Comparison of ENCODE assay signal across 31 cellular contexts in the genomic region with DNA sequence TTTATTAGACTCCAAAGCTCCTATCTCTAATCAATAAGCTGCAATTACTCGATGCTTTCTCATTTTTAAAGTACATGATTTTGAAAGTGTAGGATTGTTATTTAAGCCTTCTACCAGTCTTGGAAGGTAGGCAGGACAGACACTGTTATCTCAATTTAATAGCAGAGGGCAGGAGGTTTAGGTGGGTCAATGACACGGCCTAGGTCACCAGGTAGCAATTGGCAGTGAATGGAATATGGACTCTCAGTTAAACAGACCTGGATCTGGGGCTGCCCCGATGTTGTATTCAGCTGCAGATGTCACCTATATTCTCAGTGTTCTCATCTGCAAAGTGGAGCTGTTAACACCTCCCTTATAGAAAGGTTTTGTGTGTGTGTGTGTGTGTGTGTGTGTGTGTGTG.
"Had no signal": no experiment of that assay in that cellular context is flagged by ENCODE, and none has a peak within 500 bp of the region (broad histone marks: within the 10 kb centered on the region; RNA-seq: fewer than 3 reads in every experiment).

No MANE protein-coding gene starts in this region.

- H3K79me2 ChIP-seq: parathyroid adenoma had no signal

- H3K9ac ChIP-seq: neural progenitor cell, parathyroid adenoma had no signal

- H3K36me3 Mint-ChIP-seq: natural killer cell; neural progenitor cell; stimulated activated memory B cell treated with anti-CD40 and anti-IgM and Interleukin-4, amounts not matched to agents 10 μg/mL and 1 μg/mL and 100 μg/mL, for 72 hours; type B pancreatic cell had no signal

- H3K27me3 ChIP-seq: neural progenitor cell, ovary, spleen, suprapubic skin, testis, tibial artery, transverse colon, uterus had no signal

- H2AFZ ChIP-seq: neural progenitor cell, parathyroid adenoma had no signal

- DNase-seq: natural killer cell; occipital lobe; ovary; posterior cingulate gyrus; psoas muscle; right cardiac atrium; spleen; stimulated activated CD4-positive, alpha-beta T cell treated with anti-CD3 and anti-CD28 coated beads, Interleukin-12 subunit alpha, Interleukin-12 subunit beta, amount 100 ng/mL, for 4 hours; stimulated activated CD4-positive, alpha-beta T cell treated with anti-CD3 and anti-CD28 coated beads, Interleukin-1b, Interleukin-23, amount 100 ng/mL, for 48 hours; stimulated activated CD4-positive, alpha-beta T cell treated with anti-CD3 and anti-CD28 coated beads, Interleukin-4, amount 100 ng/mL, for 1 hour; stimulated activated CD4-positive, alpha-beta T cell treated with anti-CD3 and anti-CD28 coated beads, Interleukin-4, amount 100 ng/mL, for 4 hours; stimulated activated CD8-positive, alpha-beta memory T cell treated with anti-CD3 and anti-CD28 coated beads, Interleukin-4, amount 100 ng/mL, for 48 hours; stimulated activated naive CD4-positive, alpha-beta T cell; stimulated activated naive CD8-positive, alpha-beta T cell treated with anti-CD3 and anti-CD28 coated beads, Interleukin-15, amount 100 ng/mL, for 72 hours; stimulated activated naive CD8-positive, alpha-beta T cell treated with anti-CD3 and anti-CD28 coated beads, Interleukin-15, Interleukin-2, amounts not matched to agents 100 U/mL and 50 U/mL, for 24 hours; substantia nigra; testis; tibial artery; transverse colon; upper lobe of right lung; uterus had no signal

- H3K4me3 Mint-ChIP-seq: natural killer cell; nephron; neural progenitor cell; stimulated activated memory B cell treated with anti-CD40 and anti-IgM and Interleukin-4, amounts not matched to agents 10 μg/mL and 1 μg/mL and 100 μg/mL, for 72 hours; stimulated activated naive CD8-positive, alpha-beta T cell treated with anti-CD3 and anti-CD28 coated beads, Interleukin-15, amount 100 ng/mL, for 72 hours; type B pancreatic cell had no signal

- H3K4me1 Mint-ChIP-seq: natural killer cell; neural progenitor cell; stimulated activated memory B cell treated with anti-CD40 and anti-IgM and Interleukin-4, amounts not matched to agents 10 μg/mL and 1 μg/mL and 100 μg/mL, for 72 hours had no signal

- H3K4me3 ChIP-seq: neural progenitor cell, ovary, psoas muscle, skin epidermis, smooth muscle cell, spleen, suprapubic skin, testis, tibial artery, transverse colon, upper lobe of right lung, uterus had no signal

- H3K9me3 Mint-ChIP-seq: nephron; neural progenitor cell; stimulated activated naive CD8-positive, alpha-beta T cell treated with anti-CD3 and anti-CD28 coated beads, Interleukin-15, amount 100 ng/mL, for 72 hours; type B pancreatic cell had no signal

- ATAC-seq: natural killer cell; psoas muscle; right cardiac atrium; sciatic nerve; stimulated activated memory B cell treated with anti-CD40 and anti-IgM and Interleukin-4, amounts not matched to agents 10 μg/mL and 1 μg/mL and 100 μg/mL, for 72 hours; stimulated activated naive CD8-positive, alpha-beta T cell treated with anti-CD3 and anti-CD28 coated beads, Interleukin-15, amount 100 ng/mL, for 72 hours; stimulated activated naive CD8-positive, alpha-beta T cell treated with anti-CD3 and anti-CD28 coated beads, Interleukin-15, Interleukin-2, amounts not matched to agents 100 U/mL and 50 U/mL, for 24 hours; upper lobe of right lung had no signal

- H3K27ac ChIP-seq: neural progenitor cell, ovary, parathyroid adenoma, psoas muscle, skin epidermis, spleen, suprapubic skin, testis, tibial artery, transverse colon, upper lobe of right lung, uterus had no signal

- H3K4me1 ChIP-seq: parathyroid adenoma, psoas muscle, spleen, suprapubic skin, testis, tibial artery, transverse colon, uterus had no signal

- H3K4me2 ChIP-seq: neural progenitor cell, smooth muscle cell had no signal

- H3K27ac Mint-ChIP-seq: natural killer cell; nephron; neural progenitor cell; progenitor cell of endocrine pancreas; stimulated activated memory B cell treated with anti-CD40 and anti-IgM and Interleukin-4, amounts not matched to agents 10 μg/mL and 1 μg/mL and 100 μg/mL, for 72 hours; stimulated activated naive CD8-positive, alpha-beta T cell treated with anti-CD3 and anti-CD28 coated beads, Interleukin-15, amount 100 ng/mL, for 72 hours; type B pancreatic cell had no signal

- H3K36me3 ChIP-seq: neural progenitor cell, ovary, spleen, suprapubic skin, tibial artery, transverse colon, upper lobe of right lung, uterus had no signal

- H3K9me3 ChIP-seq: ovary, psoas muscle, spleen, suprapubic skin, testis, tibial artery, transverse colon, upper lobe of right lung, uterus had no signal
